ENCODE assay signal across 8 cellular contexts in the genomic region with DNA sequence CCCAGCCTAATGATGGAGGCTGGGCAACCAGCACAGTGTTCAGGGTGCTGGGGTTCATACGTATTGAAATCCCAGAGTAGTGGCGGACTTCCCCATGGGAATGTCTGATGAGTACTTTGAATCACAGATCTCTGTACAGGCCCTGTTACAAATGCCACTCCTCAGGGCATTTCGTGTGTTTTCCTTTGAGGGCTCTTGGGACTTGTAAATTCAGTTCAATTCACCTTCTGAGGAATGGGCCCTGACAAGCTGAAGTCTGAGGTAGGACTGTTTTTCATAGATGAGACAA. TPM values are rescaled to one million over a fixed set of nuclear protein-coding genes. Genes with fewer than 3 reads are reported as not detected.
A peak's percentile ranks its signal among the peaks of the same experiment; 100 is the strongest.
DNase-seq lines count a peak whose midpoint lies in the region; ATAC-seq, FAIRE-seq and TF ChIP-seq lines count a peak whose summit lies in the region.

No MANE protein-coding gene starts in this region.

- ATAC-seq in psoas muscle (no peak), sciatic nerve (no peak)

- POLR2A ChIA-PET in endothelial cell of umbilical vein (lab: Charles Lee): interaction anchor here (0.5 kb wide), 1 partner anchor 17 kb away, joined by 8 read pairs; no protein-coding TSS in a partner anchor

- H3K9me1 ChIP-seq in endothelial cell of umbilical vein (replicated peaks; ENCODE audit: control insufficient read depth, extremely low read depth, insufficient read depth, low read length): peaks cover 6% of the 10 kb centered on the region

- DNase-seq in endothelial cell of umbilical vein (ENCODE audit: low read depth, low spot score) (no peak), psoas muscle (no peak), foreskin melanocyte (no peak), sciatic nerve (ENCODE audit: low spot score) (no peak), mesenteric fat pad (ENCODE audit: low spot score) (no peak), iPS-NIHi11 (ENCODE audit: low spot score) (no peak)

- H4K20me1 ChIP-seq in Loucy (ENCODE audit: insufficient read depth, low read length, poor library complexity, severe bottlenecking) (peaks cover 33% of the 10 kb centered on the region), endothelial cell of umbilical vein (replicated peaks; ENCODE audit: control insufficient read depth, extremely low read depth, insufficient read depth, low read length) (no peaks in the 10 kb centered on the region)

- dilution Hi-C loops in endothelial cell of umbilical vein (cut with MboI; ENCODE audit: extremely low pct_ligation_motif_present, low sequenced_read_pairs): no loop called here

- BruUV-seq in endothelial cell of umbilical vein (replicated peaks; lab: Mats Ljungman, UMichigan): TSS peak; percentile 55

- H3K27me3 ChIP-seq in Loucy (ENCODE audit: insufficient read depth, low read length, poor library complexity, severe bottlenecking) (no peaks in the 10 kb centered on the region), endothelial cell of umbilical vein (ENCODE audit: control insufficient read depth in 2 of 2, insufficient read depth in 2 of 2, low read length in 2 of 2) (no peaks in the 10 kb centered on the region), psoas muscle (ENCODE audit: insufficient read depth in 3 of 3, low read length in 2 of 3) (no peaks in the 10 kb centered on the region)

- TF ChIP-seq POLR2A in GM19193 (IDR thresholded peaks at IDR 0.05; ENCODE audit: extremely low read depth, insufficient read depth, insufficient read length) (peak; percentile 69), endothelial cell of umbilical vein (IDR thresholded peaks at IDR 0.05; ENCODE audit: low read depth, low read length) (peak; percentile 42)

- H3K9ac ChIP-seq in Loucy (ENCODE audit: low read depth, low read length, poor library complexity, severe bottlenecking): peak overlapping the region; percentile 77
- H3K9ac ChIP-seq in endothelial cell of umbilical vein (replicated peaks; ENCODE audit: extremely low read depth, insufficient read depth, low read length): peak overlapping the region; percentile 80

- H3K9me3 ChIP-seq in Loucy (ENCODE audit: insufficient read depth, low read depth, low read length) (no peaks in the 10 kb centered on the region), endothelial cell of umbilical vein (replicated peaks; ENCODE audit: control insufficient read depth, insufficient read depth, low read length) (no peaks in the 10 kb centered on the region), psoas muscle (no peaks in the 10 kb centered on the region)

- H3K4me2 ChIP-seq in Loucy (ENCODE audit: low read depth, low read length, poor library complexity, severe bottlenecking) (peak overlapping the region; percentile 97), endothelial cell of umbilical vein (ENCODE audit: insufficient read depth, low read length) (peak overlapping the region; percentile 61)

- H3K79me2 ChIP-seq in Loucy (ENCODE audit: insufficient read depth, low read length): peaks cover 31% of the 10 kb centered on the region
- H3K79me2 ChIP-seq in endothelial cell of umbilical vein (ENCODE audit: control insufficient read depth, insufficient read depth, low read length): peaks cover 15% of the 10 kb centered on the region

- H2AFZ ChIP-seq in Loucy (ENCODE audit: low read length): peak overlapping the region; percentile 98
- H2AFZ ChIP-seq in endothelial cell of umbilical vein (ENCODE audit: low read depth, low read length): peak overlapping the region; percentile 98

- H3K4me1 ChIP-seq in Loucy (ENCODE audit: insufficient read depth, low read length, poor library complexity, severe bottlenecking): peaks cover 37% of the 10 kb centered on the region
- H3K4me1 ChIP-seq in endothelial cell of umbilical vein (ENCODE audit: control insufficient read depth, extremely low read depth, insufficient read depth, low read length): peaks cover 19% of the 10 kb centered on the region
- peaks cover 31% of the 10 kb centered on the region for H3K4me1 ChIP-seq in psoas muscle

- CTCF ChIA-PET in endothelial cell of umbilical vein (lab: Charles Lee): interaction anchor here (0.7 to 3.0 kb wide), 4 partner anchors 8 to 264 kb away, joined by 3 to 20 read pairs (median 4); no protein-coding TSS in a partner anchor

- no peaks in the 10 kb centered on the region for H3F3A ChIP-seq in Loucy (ENCODE audit: low read depth)

- H3K27ac ChIP-seq in endothelial cell of umbilical vein (ENCODE audit: insufficient read depth, low read depth, low read length) (peak overlapping the region; percentile 58), psoas muscle (peak overlapping the region; percentile 97)

- TF ChIP-seq CTCF in Loucy (conservative IDR thresholded peaks at IDR 0.05; ENCODE audit: low read length): no peak
- TF ChIP-seq CTCF in endothelial cell of umbilical vein (IDR thresholded peaks at IDR 0.05; ENCODE audit: extremely low read depth in 1 of 2, insufficient read depth in 1 of 2, low read depth in 1 of 2, low read length in 2 of 2): no peak
- TF ChIP-seq CTCF in psoas muscle (IDR thresholded peaks at IDR 0.05): no peak

- no peak for FAIRE-seq in endothelial cell of umbilical vein (lab: Jason Lieb, UNC)

- H3K4me3 ChIP-seq in Loucy (ENCODE audit: low read length, poor library complexity, severe bottlenecking): peak overlapping the region; percentile 99
- H3K4me3 ChIP-seq in endothelial cell of umbilical vein (replicated peaks in 1 of 3; ENCODE audit: insufficient read depth in 1 of 3, low read depth in 1 of 3, low read length in 3 of 3): peak overlapping the region; percentile 41 to 95 (median 46)
- H3K4me3 ChIP-seq in psoas muscle: peak overlapping the region; percentile 86

- H3K9me2 ChIP-seq in Loucy (replicated peaks; ENCODE audit: low read depth, low read length): no peaks in the 10 kb centered on the region

- WGBS in psoas muscle, 3 donors: 0 to 1% (median 0%) methylated on average over 3 of the region's 3 CpGs

- intact Hi-C loops in endothelial cell of umbilical vein (cut with micrococcal nuclease): loop anchor here (1.0 kb wide), 1 partner anchor 1340 kb away; no protein-coding TSS in a partner anchor
- intact Hi-C loops in psoas muscle (cut with DNase I): no loop called here
- intact Hi-C loops in sciatic nerve (cut with DNase I): no loop called here

- H3K36me3 ChIP-seq in Loucy (ENCODE audit: insufficient read depth, low read length) (0 out of 2 replicates have a peak, but pooled peaks cover under 1% of the 10 kb centered on the region), endothelial cell of umbilical vein (ENCODE audit: control insufficient read depth in 2 of 2, extremely low read depth in 1 of 2, insufficient read depth in 2 of 2, low read length in 2 of 2) (no peaks in the 10 kb centered on the region), psoas muscle (ENCODE audit: insufficient read depth in 1 of 2, low read depth in 1 of 2) (peaks cover under 1% of the 10 kb centered on the region in 2 donors)

TF ChIP-seq in endothelial cell of umbilical vein, 7 proteins besides CTCF, POLR2A, EP300 and RAD21:
- TF ChIP-seq JUN (IDR thresholded peaks at IDR 0.05; ENCODE audit: borderline replicate concordance, insufficient read depth, insufficient read length, low read depth) (no peak), EZH2 (IDR thresholded peaks at IDR 0.05; ENCODE audit: borderline replicate concordance, low read depth, low read length, severe bottlenecking) (no peak), POLR2AphosphoS5 (IDR thresholded peaks at IDR 0.05; ENCODE audit: insufficient read depth, low read depth, low read length) (no peak), GATA2 (IDR thresholded peaks at IDR 0.05; ENCODE audit: insufficient read depth, insufficient read length, low read depth, low read length) (no peak), FOS (IDR thresholded peaks at IDR 0.05; ENCODE audit: borderline replicate concordance, insufficient read depth, low read length) (no peak), MYC (IDR thresholded peaks at IDR 0.05; ENCODE audit: low read depth, low read length) (no peak)
- TF ChIP-seq, protein P1, sequence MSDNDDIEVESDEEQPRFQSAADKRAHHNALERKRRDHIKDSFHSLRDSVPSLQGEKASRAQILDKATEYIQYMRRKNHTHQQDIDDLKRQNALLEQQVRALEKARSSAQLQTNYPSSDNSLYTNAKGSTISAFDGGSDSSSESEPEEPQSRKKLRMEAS (IDR thresholded peaks at IDR 0.05; ENCODE audit: insufficient read depth, insufficient read length): no peak

RNA-seq across cellular contexts. Expression of a gene that starts 0.3 kb away (rescaled TPM):
- total RNA-seq in endothelial cell of umbilical vein (12.4 and 14.7 TPM in 2 replicates), psoas muscle (10 to 100 TPM; 25.2 to 35.0 (median 28.2) TPM), sciatic nerve (19.8 TPM), mesenteric fat pad (24.3 TPM)
- polyA plus RNA-seq in endothelial cell of umbilical vein (8.8 TPM in 2 replicates), psoas muscle (10 to 100 TPM; 23.9 to 42.6 (median 24.4) TPM)
- 10.0 and 11.7 TPM in 2 replicates for polyA plus RNA-seq in endothelial cell of umbilical vein (2011; cell fraction: cytosol; rRNA removed)
- 5.1 and 6.1 TPM in 2 replicates for polyA plus RNA-seq in endothelial cell of umbilical vein (2011; cell fraction: nucleus; rRNA removed)
- polyA plus RNA-seq in endothelial cell of umbilical vein (2012): 18.4 and 19.1 TPM in 2 replicates
- 6.2 and 7.0 TPM in 2 replicates for polyA minus RNA-seq in endothelial cell of umbilical vein
- polyA minus RNA-seq in endothelial cell of umbilical vein (2011; cell fraction: cytosol; rRNA and poly(A)+ RNA removed): 8.8 TPM
- 2.9 and 4.4 TPM in 2 replicates for polyA minus RNA-seq in endothelial cell of umbilical vein (2011; cell fraction: nucleus; rRNA and poly(A)+ RNA removed)

RNA-seq across cellular contexts. Expression of a gene that starts 28.6 kb away (rescaled TPM):
- total RNA-seq in endothelial cell of umbilical vein (not detected in 2 replicates), psoas muscle (not detected), sciatic nerve (not detected), mesenteric fat pad (not detected)
- polyA plus RNA-seq in endothelial cell of umbilical vein (not detected in 2 replicates), psoas muscle (not detected)
- polyA plus RNA-seq in endothelial cell of umbilical vein (2011; cell fraction: cytosol; rRNA removed): not detected in 2 replicates
- polyA plus RNA-seq in endothelial cell of umbilical vein (2011; cell fraction: nucleus; rRNA removed): not detected in 2 replicates
- polyA plus RNA-seq in endothelial cell of umbilical vein (2012): 0.11 and 0.16 TPM in 2 replicates
- polyA minus RNA-seq in endothelial cell of umbilical vein: not detected in 2 replicates
- not detected for polyA minus RNA-seq in endothelial cell of umbilical vein (2011; cell fraction: cytosol; rRNA and poly(A)+ RNA removed)
- not detected in 2 replicates for polyA minus RNA-seq in endothelial cell of umbilical vein (2011; cell fraction: nucleus; rRNA and poly(A)+ RNA removed)

Comparison
In these comparisons a context has a peak if more than half of its experiments do, and no peak if none do; other contexts are left out.
1. H3K4me3 ChIP-seq: peak in every context shown above with its lines; median percentile 99 in Loucy; 86 in psoas muscle; 46 in endothelial cell of umbilical vein.